In genomic region chr10:13586676-13587355, GRCh38 we compare ENCODE assay signal across 1 cellular context.
TF ChIP-seq lines count a peak whose summit lies in the region.

TSS of gene PRPF18 (plus strand) at chr10:13586965. CDS start at chr10:13587087, 122 bp downstream.

TF ChIP-seq in HepG2, 621 proteins besides CTCF, POLR2A, EP300 and RAD21 (continued from another document and continues in another):
- TF ChIP-seq DZIP1 (CRISPR knock-in tag; IDR thresholded peaks at IDR 0.05) = no peak
- TF ChIP-seq KDM1A (CRISPR knock-in tag; IDR thresholded peaks at IDR 0.05) = no peak
- no peak; the same call in 1 of the 2 replicates for TF ChIP-seq KDM5B (CRISPR knock-in tag; IDR thresholded peaks at IDR 0.05; ENCODE audit: borderline replicate concordance)
- no peak for TF ChIP-seq ZNF275 (CRISPR knock-in tag; IDR thresholded peaks at IDR 0.05; ENCODE audit: borderline replicate concordance)
- peak; percentile 93; the same call in 1 of the 2 replicates for TF ChIP-seq SPEN (CRISPR knock-in tag; IDR thresholded peaks at IDR 0.05; ENCODE audit: low read depth)
- TF ChIP-seq PHF20 (CRISPR knock-in tag; IDR thresholded peaks at IDR 0.05) = peak; percentile 93
- no peak for TF ChIP-seq ZBTB1 (CRISPR knock-in tag; IDR thresholded peaks at IDR 0.05; ENCODE audit: borderline replicate concordance)
- TF ChIP-seq ZKSCAN5 (CRISPR knock-in tag; IDR thresholded peaks at IDR 0.05) = no peak
- no peak for TF ChIP-seq ZNF646 (CRISPR knock-in tag; IDR thresholded peaks at IDR 0.05)
- peak; percentile 88 for TF ChIP-seq CBX5 (CRISPR knock-in tag; IDR thresholded peaks at IDR 0.05; ENCODE audit: borderline replicate concordance)
- TF ChIP-seq NR2F6 (IDR thresholded peaks at IDR 0.05) = peak; percentile 26; the same call in 1 of the 2 replicates
- no peak for TF ChIP-seq NR2F6 (CRISPR knock-in tag; IDR thresholded peaks at IDR 0.05)
- TF ChIP-seq ZFX (CRISPR knock-in tag; IDR thresholded peaks at IDR 0.05; ENCODE audit: low read depth) = peak; percentile 50; the same call in 1 of the 2 replicates
- TF ChIP-seq HNRNPK (IDR thresholded peaks at IDR 0.05; ENCODE audit: low read depth, low read length, poor library complexity, severe bottlenecking) = no peak
- peak; percentile 84 for TF ChIP-seq SALL1 (CRISPR knock-in tag; IDR thresholded peaks at IDR 0.05)
- no peak for TF ChIP-seq ZNF549 (CRISPR knock-in tag; IDR thresholded peaks at IDR 0.05)
- 0 out of 2 replicates have a peak, but pooled peaks have one; percentile 25 for TF ChIP-seq ZNF879 (CRISPR knock-in tag; IDR thresholded peaks at IDR 0.05)
- no peak for TF ChIP-seq PATZ1 (CRISPR knock-in tag; IDR thresholded peaks at IDR 0.05)
- no peak; the same call in 1 of the 2 replicates for TF ChIP-seq ZNF460 (CRISPR knock-in tag; IDR thresholded peaks at IDR 0.05; ENCODE audit: borderline replicate concordance)
- peak; percentile 63; the same call in 1 of the 2 replicates for TF ChIP-seq MIER2 (CRISPR knock-in tag; IDR thresholded peaks at IDR 0.05)
- no peak for TF ChIP-seq RFX3 (CRISPR knock-in tag; IDR thresholded peaks at IDR 0.05)
- TF ChIP-seq SP1 (IDR thresholded peaks at IDR 0.05) = no peak
- 0 out of 2 replicates have a peak, but pooled peaks have one; percentile 33 for TF ChIP-seq SP1 (CRISPR knock-in tag; IDR thresholded peaks at IDR 0.05)
- no peak for TF ChIP-seq PAX8 (CRISPR knock-in tag; IDR thresholded peaks at IDR 0.05; ENCODE audit: borderline replicate concordance)
- TF ChIP-seq KLF6 (CRISPR knock-in tag; IDR thresholded peaks at IDR 0.05) = peak; percentile 74; the same call in 1 of the 2 replicates
- TF ChIP-seq ZNF44 (CRISPR knock-in tag; IDR thresholded peaks at IDR 0.05) = no peak
- peak; percentile 63; the same call in 1 of the 2 replicates for TF ChIP-seq SIN3B (IDR thresholded peaks at IDR 0.05; ENCODE audit: low read length)
- TF ChIP-seq HDAC1 (CRISPR knock-in tag; IDR thresholded peaks at IDR 0.05) = peak; percentile 96
- no peak for TF ChIP-seq SUZ12 (IDR thresholded peaks at IDR 0.05; ENCODE audit: low read depth, low read length)
- TF ChIP-seq RFXANK (CRISPR knock-in tag; IDR thresholded peaks at IDR 0.05) = no peak
- TF ChIP-seq ZBTB25 (CRISPR knock-in tag; IDR thresholded peaks at IDR 0.05) = peak; percentile 78; the same call in 1 of the 2 replicates
- TF ChIP-seq TOE1 (CRISPR knock-in tag; IDR thresholded peaks at IDR 0.05) = no peak
- peak; percentile 89 for TF ChIP-seq ZBED4 (CRISPR knock-in tag; IDR thresholded peaks at IDR 0.05; ENCODE audit: borderline replicate concordance)
- TF ChIP-seq JUNB (CRISPR knock-in tag; IDR thresholded peaks at IDR 0.05; ENCODE audit: borderline replicate concordance) = no peak
- no peak for TF ChIP-seq BCL3 (CRISPR knock-in tag; IDR thresholded peaks at IDR 0.05)
- peak; percentile 57; the same call in 1 of the 2 replicates for TF ChIP-seq THRA (CRISPR knock-in tag; IDR thresholded peaks at IDR 0.05; ENCODE audit: borderline replicate concordance)
- peak; percentile 91 for TF ChIP-seq ASH2L (IDR thresholded peaks at IDR 0.05; ENCODE audit: insufficient read length, low read depth, low read length)
- TF ChIP-seq ZEB1 (IDR thresholded peaks at IDR 0.05; ENCODE audit: insufficient replicate concordance, low read depth) = peak; percentile 81
- TF ChIP-seq ZNF552 (CRISPR knock-in tag; IDR thresholded peaks at IDR 0.05; ENCODE audit: borderline replicate concordance) = no peak
- no peak for TF ChIP-seq PCBP1 (IDR thresholded peaks at IDR 0.05; ENCODE audit: borderline replicate concordance, low read depth, low read length)
- TF ChIP-seq MEIS1 (CRISPR knock-in tag; IDR thresholded peaks at IDR 0.05; ENCODE audit: borderline replicate concordance) = no peak
- TF ChIP-seq ZNF484 (CRISPR knock-in tag; IDR thresholded peaks at IDR 0.05; ENCODE audit: borderline replicate concordance, low read depth) = no peak
- TF ChIP-seq HNF4A (CRISPR knock-in tag; IDR thresholded peaks at IDR 0.05) = no peak
- no peak for TF ChIP-seq CENPT (CRISPR knock-in tag; IDR thresholded peaks at IDR 0.05; ENCODE audit: low read depth)
- TF ChIP-seq ZNF256 (CRISPR knock-in tag; conservative IDR thresholded peaks at IDR 0.05) = no peak
